In genomic region chr11:125287467-125288232, GRCh38 we compare ENCODE assay signal across 13 cellular contexts.
DNase-seq lines count a peak whose midpoint lies in the region; FAIRE-seq and TF ChIP-seq lines count a peak whose summit lies in the region.
"Had no signal": no experiment of that assay in that cellular context is flagged by ENCODE, and none has a peak within 500 bp of the region (broad histone marks: within the 10 kb centered on the region; RNA-seq: fewer than 3 reads in every experiment).

No MANE protein-coding gene starts in this region.

- no peak overlapping the region for H3K23ac ChIP-seq in neuronal stem cell (ENCODE audit: low read depth, low read length, poor library complexity)

- no peak overlapping the region for H2BK15ac ChIP-seq in neuronal stem cell (ENCODE audit: low read length)

- H2AK5ac ChIP-seq in neuronal stem cell (ENCODE audit: low read depth, low read length): no peak overlapping the region

- no peak overlapping the region for H4K8ac ChIP-seq in neuronal stem cell (ENCODE audit: low read depth, low read length)

- H2BK12ac ChIP-seq in neuronal stem cell (ENCODE audit: low read length): no peak overlapping the region

- no peaks in the 10 kb centered on the region for H3K27me3 ChIP-seq in neuronal stem cell (ENCODE audit: control insufficient read depth in 3 of 3, insufficient read depth in 3 of 3, low read depth in 1 of 3, low read length in 3 of 3)

- DNase-seq in DMS 273 (lab: John Stamatoyannopoulos, UW; ENCODE audit: unreplicated experiment): peak; percentile 82
- no peak for DNase-seq in SK-N-MC (ENCODE audit: low read depth, low spot score)
- DNase-seq in fibroblast of pulmonary artery (ENCODE audit: low read depth): peak; percentile 63
- no peak for DNase-seq in neuronal stem cell (ENCODE audit: low spot score)
- no peak for DNase-seq in activated CD8-positive, alpha-beta memory T cell treated with anti-CD3 and anti-CD28 coated beads, Interleukin-2, amount 50 U/mL, for 48 hours
- DNase-seq in DMS153 (lab: John Stamatoyannopoulos, UW): no peak
- no peak for DNase-seq in GM12891 (ENCODE audit: insufficient read length, low spot score)
- no peak for DNase-seq in hepatic stellate cell (ENCODE audit: low spot score)
- DNase-seq: activated T-cell treated with anti-CD3 and anti-CD28 coated beads, Interleukin-2, amount 50 U/mL, for 48 hours; EL; trophoblast cell had no signal

- H3K27ac ChIP-seq in SK-N-MC (peak overlapping the region; percentile 84), neuronal stem cell (replicated peaks; ENCODE audit: low read length) (peak overlapping the region; percentile 47)
- H3K27ac ChIP-seq: HL-60 had no signal

- no peak overlapping the region for H3K4ac ChIP-seq in neuronal stem cell (ENCODE audit: low read length)

- H2AFZ ChIP-seq in neuronal stem cell (ENCODE audit: low read length): no peak overlapping the region

- H3K14ac ChIP-seq in neuronal stem cell (ENCODE audit: low read length): no peak overlapping the region

- TF ChIP-seq CTCF in fibroblast of pulmonary artery (IDR thresholded peaks at IDR 0.05; ENCODE audit: low read length, missing control alignments): no peak

- peaks cover 0 to 23% of the 10 kb centered on the region in 2 donors for H3K4me1 ChIP-seq in neuronal stem cell (ENCODE audit: control insufficient read depth in 2 of 2, insufficient read depth in 1 of 2, low read depth in 1 of 2, low read length in 2 of 2)

- TF ChIP-seq POLR2A in GM12891 (IDR thresholded peaks at IDR 0.05; ENCODE audit: low read depth, low read length): no peak

- H3K79me1 ChIP-seq in neuronal stem cell (ENCODE audit: low read depth, low read length): no peaks in the 10 kb centered on the region

- H3K9ac ChIP-seq in SK-N-MC (ENCODE audit: insufficient read length) (no peak overlapping the region), neuronal stem cell (ENCODE audit: low read depth, low read length, poor library complexity) (no peak overlapping the region)

- H3K4me3 ChIP-seq in SK-N-MC (peak overlapping the region; percentile 43), fibroblast of pulmonary artery (replicated peaks; ENCODE audit: low read depth, low read length) (no peak overlapping the region), neuronal stem cell (ENCODE audit: low read length in 2 of 2) (no peak overlapping the region)

- H3K18ac ChIP-seq in neuronal stem cell (ENCODE audit: low read length): peak overlapping the region; percentile 1

- no peak for FAIRE-seq in GM12891 (lab: Jason Lieb, UNC)
- FAIRE-seq: bronchial epithelial cell had no signal

- no peak overlapping the region for H2BK5ac ChIP-seq in neuronal stem cell (ENCODE audit: low read length)

- H3K4me2 ChIP-seq in neuronal stem cell (ENCODE audit: insufficient read depth, low read length, poor library complexity, severe bottlenecking): no peak overlapping the region

- no peaks in the 10 kb centered on the region for H3K9me3 ChIP-seq in SK-N-MC (ENCODE audit: low read depth, low read length)
- no peaks in the 10 kb centered on the region for H3K9me3 ChIP-seq in neuronal stem cell (replicated peaks in 1 of 2; ENCODE audit: control insufficient read depth in 2 of 2, insufficient read depth in 1 of 2, low read depth in 1 of 2, low read length in 2 of 2)

- no peak overlapping the region for H4K91ac ChIP-seq in neuronal stem cell (ENCODE audit: low read depth, low read length, poor library complexity)

- H2BK120ac ChIP-seq in neuronal stem cell (ENCODE audit: low read depth, low read length): no peak overlapping the region

- no peaks in the 10 kb centered on the region for H3K36me3 ChIP-seq in SK-N-MC (ENCODE audit: insufficient read depth, low read length)
- peaks cover 0 to 28% of the 10 kb centered on the region in 2 donors for H3K36me3 ChIP-seq in neuronal stem cell (replicated peaks in 1 of 2; ENCODE audit: control insufficient read depth in 2 of 2, insufficient read depth in 2 of 2, low read length in 2 of 2)

- WGBS in neuronal stem cell (ENCODE audit: extremely low coverage in 2 of 2, insufficient read length in 2 of 2, insufficient replicate concordance in 1 of 2), 2 donors: no CpG with 5 or more reads among the region's 11 CpGs

TF ChIP-seq in GM12891, 5 proteins besides CTCF, POLR2A, EP300 and RAD21:
- no peak for TF ChIP-seq SPI1 (IDR thresholded peaks at IDR 0.05; ENCODE audit: low read depth, low read length)
- TF ChIP-seq POLR2AphosphoS5 (IDR thresholded peaks at IDR 0.05; ENCODE audit: low read depth, low read length): no peak
- no peak for TF ChIP-seq POU2F2 (IDR thresholded peaks at IDR 0.05; ENCODE audit: low read depth, low read length)
- no peak for TF ChIP-seq PAX5 (IDR thresholded peaks at IDR 0.05; ENCODE audit: insufficient read depth, low read length, severe bottlenecking)
- no peak for TF ChIP-seq TAF1 (IDR thresholded peaks at IDR 0.05; ENCODE audit: low read depth, low read length)

Comparison
In these comparisons a context has a peak if more than half of its experiments do, and no peak if none do; other contexts are left out.
1. DNase-seq: peak in DMS 273 (single experiment) and fibroblast of pulmonary artery (single experiment); none in SK-N-MC (single experiment), neuronal stem cell (single experiment), activated CD8-positive, alpha-beta memory T cell treated with anti-CD3 and anti-CD28 coated beads, Interleukin-2, amount 50 U/mL, for 48 hours (single experiment), DMS153 (single experiment), GM12891 (single experiment) and hepatic stellate cell (single experiment).